15 cellular contexts compared by ENCODE assay signal in the genomic region with DNA sequence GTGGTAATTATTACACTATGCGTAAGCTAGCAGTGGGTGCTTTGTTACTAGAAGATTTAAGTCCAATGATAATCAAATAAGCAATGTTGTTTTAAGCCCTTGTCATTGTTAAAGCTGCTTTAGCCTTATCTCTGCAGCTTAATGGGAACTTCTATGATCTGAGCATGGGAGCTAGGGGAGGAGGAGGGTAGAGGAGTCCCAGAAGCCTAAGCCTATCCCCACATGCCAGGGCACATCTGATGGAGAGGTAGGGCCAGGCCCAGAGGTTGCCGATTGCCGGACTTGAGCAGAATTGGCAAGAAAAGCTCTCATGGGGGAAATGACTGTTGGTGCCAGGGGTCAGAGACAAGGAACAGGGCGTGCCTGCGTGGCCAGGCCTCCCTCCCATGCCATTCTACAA.
"Had no signal": no experiment of that assay in that cellular context is flagged by ENCODE, and none has a peak within 500 bp of the region (broad histone marks: within the 10 kb centered on the region; RNA-seq: fewer than 3 reads in every experiment).

No MANE protein-coding gene starts in this region.

- H3K36me3 ChIP-seq: gastrocnemius medialis, heart right ventricle, left lung, right atrium auricular region, suprapubic skin had no signal

- H3K27ac ChIP-seq: body of pancreas, gastrocnemius medialis, heart right ventricle, left lung, right atrium auricular region, suprapubic skin had no signal

- H3K9me3 ChIP-seq: gastrocnemius medialis, heart right ventricle, left lung, right atrium auricular region, suprapubic skin had no signal

- H3K4me1 ChIP-seq: body of pancreas, gastrocnemius medialis, left lung, right atrium auricular region, suprapubic skin had no signal

- ATAC-seq: activated CD8-positive, alpha-beta T cell treated with anti-CD3 and anti-CD28 coated beads for 36 hours; body of pancreas; effector memory CD8-positive, alpha-beta T cell; gastrocnemius medialis; natural killer cell treated with Interleukin-12 subunit alpha and Interleukin-12 subunit beta and Interleukin-15 and Interleukin-18, amount 100 ng/mL, for 72 hours had no signal

- H3K4me2 ChIP-seq: smooth muscle cell had no signal

- H3K27me3 ChIP-seq: body of pancreas, gastrocnemius medialis, heart right ventricle, left lung, right atrium auricular region, suprapubic skin had no signal

- H3K4me3 ChIP-seq: body of pancreas, gastrocnemius medialis, heart right ventricle, left lung, right atrium auricular region, smooth muscle cell, suprapubic skin had no signal

- DNase-seq: activated B cell treated with CpG ODN at 0.5 μM for 24 hours; activated CD4-positive, alpha-beta T cell treated with anti-CD3 and anti-CD28 coated beads for 48 hours; activated CD8-positive, alpha-beta T cell treated with anti-CD3 and anti-CD28 coated beads for 36 hours; activated effector memory CD4-positive, alpha-beta T cell treated with anti-CD3 and anti-CD28 coated beads, Interleukin-2, amount 50 U/mL, for 16 hours; activated T-cell treated with anti-CD3 and anti-CD28 coated beads, Interleukin-2, amount 50 U/mL, for 48 hours; body of pancreas; effector memory CD8-positive, alpha-beta T cell; gastrocnemius medialis; heart right ventricle; left lung; occipital lobe had no signal
